22 cellular contexts compared by ENCODE assay signal in genomic region chr22:36303115-36303467, GRCh38. TPM values are rescaled to one million over a fixed set of nuclear protein-coding genes. Genes with fewer than 3 reads are reported as not detected.
DNase-seq lines count a peak whose midpoint lies in the region; ATAC-seq and TF ChIP-seq lines count a peak whose summit lies in the region.
"Had no signal": no experiment of that assay in that cellular context is flagged by ENCODE, and none has a peak within 500 bp of the region (broad histone marks: within the 10 kb centered on the region; RNA-seq: fewer than 3 reads in every experiment).

No MANE protein-coding gene starts in this region.

- H3K27ac ChIP-seq in VCaP (peak overlapping the region; percentile 49), mesenchymal stem cell (ENCODE audit: low read length, poor library complexity, severe bottlenecking) (peak overlapping the region; percentile 31), stomach (peak overlapping the region in 4 of 5 donors; percentile 53 to 77 (median 70)), osteoblast (ENCODE audit: low read depth, low read length) (no peak overlapping the region)
- H3K27ac ChIP-seq: HL-60, WERI-Rb-1 had no signal

- H3K4me1 ChIP-seq in mesenchymal stem cell (ENCODE audit: control insufficient read depth, insufficient read depth, low read depth, low read length) (peaks cover 43% of the 10 kb centered on the region), stomach (peaks cover 7 to 45% (median 24%) of the 10 kb centered on the region in 4 donors), osteoblast (ENCODE audit: insufficient read depth, low read length) (no peaks in the 10 kb centered on the region)

- WGBS in mesenchymal stem cell: 79% methylated on average over 9 of the region's 9 CpGs
- 71 to 85% (median 79%) methylated on average over 5 to 9 of the region's 9 CpGs for WGBS in stomach, 5 donors

- H3K4ac ChIP-seq in mesenchymal stem cell (ENCODE audit: low read depth in 1 of 2, low read length in 2 of 2): peak overlapping the region in 1 of 2 experiments; percentile 62

- H3K14ac ChIP-seq in mesenchymal stem cell (ENCODE audit: low read length in 2 of 2): peak overlapping the region in 1 of 2 experiments; percentile 84

- H2AK5ac ChIP-seq in mesenchymal stem cell (ENCODE audit: low read length, severe bottlenecking): no peak overlapping the region

- no peak for TF ChIP-seq POLR2A in stomach (IDR thresholded peaks at IDR 0.05)

- TF ChIP-seq EP300 in stomach (IDR thresholded peaks at IDR 0.05): no peak

- H3K27me3 ChIP-seq in mesenchymal stem cell (ENCODE audit: control insufficient read depth in 1 of 2, insufficient read depth in 1 of 2, low read length in 2 of 2) (no peaks in the 10 kb centered on the region), stomach (no peaks in the 10 kb centered on the region), osteoblast (ENCODE audit: insufficient read depth, low read length) (no peaks in the 10 kb centered on the region)
- H3K27me3 ChIP-seq: brain microvascular endothelial cell, heart right ventricle had no signal

- DNase-seq in activated naive CD8-positive, alpha-beta T cell treated with anti-CD3 and anti-CD28 coated beads, Interleukin-2, amount 10 ng/mL, durations not matched to agents 7 days and 5 days: no peak
- DNase-seq in activated naive CD8-positive, alpha-beta T cell treated with anti-CD3 and anti-CD28 coated beads for 36 hours: no peak
- DNase-seq in mesenchymal stem cell: no peak
- no peak for DNase-seq in stomach
- no peak for DNase-seq in osteoblast (ENCODE audit: insufficient read length, low spot score, missing footprints)
- DNase-seq: brain microvascular endothelial cell; heart right ventricle; left cardiac atrium; NCI-H1105; NCI-H2029; nephron progenitor cell; stimulated activated naive CD4-positive, alpha-beta T cell; WERI-Rb-1 had no signal

- H2AFZ ChIP-seq in mesenchymal stem cell (ENCODE audit: low read depth, low read length) (no peak overlapping the region), osteoblast (ENCODE audit: low read length) (no peak overlapping the region)

- no peak overlapping the region for H2BK5ac ChIP-seq in mesenchymal stem cell (ENCODE audit: low read depth, low read length, poor library complexity, severe bottlenecking)

- no peak overlapping the region for H3K4me3 ChIP-seq in mesenchymal stem cell (ENCODE audit: insufficient read depth in 1 of 2, low read depth in 1 of 2, low read length in 2 of 2)
- no peak overlapping the region for H3K4me3 ChIP-seq in stomach
- no peak overlapping the region for H3K4me3 ChIP-seq in osteoblast (ENCODE audit: insufficient read depth, low read length)
- H3K4me3 ChIP-seq: coronary artery, heart right ventricle had no signal

- intact Hi-C loops in stomach (cut with DNase I; ENCODE audit: low total_unique reads): loop anchor here (5.0 kb wide), 1 partner anchor 169 kb away; no protein-coding TSS in a partner anchor

- no peak overlapping the region for H2BK120ac ChIP-seq in mesenchymal stem cell (ENCODE audit: low read depth, low read length)

- peak overlapping the region; percentile 11 to 82 for H3K18ac ChIP-seq in mesenchymal stem cell (ENCODE audit: low read depth in 1 of 2, low read length in 2 of 2)

- POLR2A ChIA-PET in activated naive CD8-positive, alpha-beta T cell treated with anti-CD3 and anti-CD28 coated beads, Interleukin-2, amount 10 ng/mL, durations not matched to agents 7 days and 5 days (lab: Charles Lee): interaction anchor here (0.6 to 0.7 kb wide), 2 partner anchors 112 to 226 kb away, joined by 4 to 5 read pairs; partner anchors contain the start of gene EIF3D

- H3K27me3 Mint-ChIP-seq in activated naive CD8-positive, alpha-beta T cell treated with anti-CD3 and anti-CD28 coated beads, Interleukin-2, amount 10 ng/mL, durations not matched to agents 7 days and 5 days: no peaks in the 10 kb centered on the region
- no peaks in the 10 kb centered on the region for H3K27me3 Mint-ChIP-seq in activated naive CD8-positive, alpha-beta T cell treated with anti-CD3 and anti-CD28 coated beads for 36 hours
- H3K27me3 Mint-ChIP-seq: progenitor cell of endocrine pancreas had no signal

- H3K36me3 Mint-ChIP-seq in activated naive CD8-positive, alpha-beta T cell treated with anti-CD3 and anti-CD28 coated beads, Interleukin-2, amount 10 ng/mL, durations not matched to agents 7 days and 5 days: peaks cover 13% of the 10 kb centered on the region
- H3K36me3 Mint-ChIP-seq in activated naive CD8-positive, alpha-beta T cell treated with anti-CD3 and anti-CD28 coated beads for 36 hours: peaks cover 20% of the 10 kb centered on the region

- H4K20me1 ChIP-seq in osteoblast (ENCODE audit: insufficient read depth, low read length): peaks cover 70% of the 10 kb centered on the region

- H3K4me3 Mint-ChIP-seq in activated naive CD8-positive, alpha-beta T cell treated with anti-CD3 and anti-CD28 coated beads, Interleukin-2, amount 10 ng/mL, durations not matched to agents 7 days and 5 days: no peak overlapping the region
- H3K4me3 Mint-ChIP-seq in activated naive CD8-positive, alpha-beta T cell treated with anti-CD3 and anti-CD28 coated beads for 36 hours: no peak overlapping the region
- H3K4me3 Mint-ChIP-seq: CD14-positive monocyte; nephron progenitor cell; T-helper 1 cell treated with Interleukin-12 subunit alpha and Interleukin-12 subunit beta and Interleukin-4 antibody, amounts not matched to agents 30 μg/mL and 1 μg/mL, for 36 hours had no signal

- H3K4me2 ChIP-seq in mesenchymal stem cell (ENCODE audit: low read length, poor library complexity, severe bottlenecking) (no peak overlapping the region), osteoblast (ENCODE audit: insufficient read depth, low read length) (no peak overlapping the region)

- no peak overlapping the region for H3K9ac ChIP-seq in mesenchymal stem cell (ENCODE audit: low read length)

- H3K9me3 Mint-ChIP-seq in activated naive CD8-positive, alpha-beta T cell treated with anti-CD3 and anti-CD28 coated beads, Interleukin-2, amount 10 ng/mL, durations not matched to agents 7 days and 5 days: no peaks in the 10 kb centered on the region
- H3K9me3 Mint-ChIP-seq in activated naive CD8-positive, alpha-beta T cell treated with anti-CD3 and anti-CD28 coated beads for 36 hours: no peaks in the 10 kb centered on the region
- H3K9me3 Mint-ChIP-seq: CD14-positive monocyte; nephron progenitor cell; T-helper 1 cell treated with Interleukin-12 subunit alpha and Interleukin-12 subunit beta and Interleukin-4 antibody, amounts not matched to agents 30 μg/mL and 1 μg/mL, for 36 hours had no signal

- H4K91ac ChIP-seq in mesenchymal stem cell (ENCODE audit: low read length): no peak overlapping the region

- peak overlapping the region; percentile 34 for H3K27ac Mint-ChIP-seq in activated naive CD8-positive, alpha-beta T cell treated with anti-CD3 and anti-CD28 coated beads, Interleukin-2, amount 10 ng/mL, durations not matched to agents 7 days and 5 days
- H3K27ac Mint-ChIP-seq in activated naive CD8-positive, alpha-beta T cell treated with anti-CD3 and anti-CD28 coated beads for 36 hours: no peak overlapping the region
- H3K27ac Mint-ChIP-seq: nephron progenitor cell; progenitor cell of endocrine pancreas; T-helper 1 cell treated with Interleukin-12 subunit alpha and Interleukin-12 subunit beta and Interleukin-4 antibody, amounts not matched to agents 30 μg/mL and 1 μg/mL, for 36 hours had no signal

- peaks cover 8% of the 10 kb centered on the region for H3K4me1 Mint-ChIP-seq in activated naive CD8-positive, alpha-beta T cell treated with anti-CD3 and anti-CD28 coated beads, Interleukin-2, amount 10 ng/mL, durations not matched to agents 7 days and 5 days
- H3K4me1 Mint-ChIP-seq in activated naive CD8-positive, alpha-beta T cell treated with anti-CD3 and anti-CD28 coated beads for 36 hours: peaks cover 5% of the 10 kb centered on the region
- H3K4me1 Mint-ChIP-seq: CD14-positive monocyte, nephron progenitor cell had no signal

- peaks cover 95% of the 10 kb centered on the region for H3K79me2 ChIP-seq in osteoblast (ENCODE audit: insufficient read depth, low read length)

- no peak for ATAC-seq in activated naive CD8-positive, alpha-beta T cell treated with anti-CD3 and anti-CD28 coated beads, Interleukin-2, amount 10 ng/mL, durations not matched to agents 7 days and 5 days (ENCODE audit: low read depth)
- no peak for ATAC-seq in GM18502 (IDR thresholded peaks at IDR 0.05; ENCODE audit: poor library complexity, unreplicated experiment)
- no peak for ATAC-seq in GM18868 (IDR thresholded peaks at IDR 0.05; ENCODE audit: unreplicated experiment)
- ATAC-seq: heart right ventricle, HepG2, left cardiac atrium had no signal

- peaks cover 1% of the 10 kb centered on the region for H3K79me1 ChIP-seq in mesenchymal stem cell (replicated peaks; ENCODE audit: low read length, poor library complexity, severe bottlenecking)

- no peak overlapping the region for H3K23ac ChIP-seq in mesenchymal stem cell (ENCODE audit: low read length in 2 of 2)

- H2BK12ac ChIP-seq in mesenchymal stem cell (ENCODE audit: low read length in 2 of 2): no peak overlapping the region

- H3K9me3 ChIP-seq in mesenchymal stem cell (ENCODE audit: control insufficient read depth, low read length) (no peaks in the 10 kb centered on the region), stomach (no peaks in the 10 kb centered on the region), osteoblast (ENCODE audit: low read depth, low read length) (no peaks in the 10 kb centered on the region)
- H3K9me3 ChIP-seq: heart right ventricle had no signal

- peaks cover 94 to 98% of the 10 kb centered on the region in 2 experiments for H3K36me3 ChIP-seq in mesenchymal stem cell (ENCODE audit: control insufficient read depth in 1 of 2, insufficient read depth in 2 of 2, low read depth in 1 of 2, low read length in 2 of 2)
- H3K36me3 ChIP-seq in stomach: peaks cover 97 to 100% (median 100%) of the 10 kb centered on the region in 4 donors
- peaks cover 98% of the 10 kb centered on the region for H3K36me3 ChIP-seq in osteoblast (ENCODE audit: insufficient read depth, low read length)

- no peak overlapping the region for H4K8ac ChIP-seq in mesenchymal stem cell (ENCODE audit: low read length)

- TF ChIP-seq CTCF in VCaP (conservative IDR thresholded peaks at IDR 0.05) (no peak), stomach (IDR thresholded peaks at IDR 0.05) (no peak), osteoblast (IDR thresholded peaks at IDR 0.05; ENCODE audit: extremely low read depth, low read depth, low read length) (no peak)

- H2BK15ac ChIP-seq in mesenchymal stem cell (ENCODE audit: low read depth, poor library complexity, severe bottlenecking): no peak overlapping the region

RNA-seq across cellular contexts. Expression of gene APOL1, which starts 50.2 kb away (rescaled TPM):
- 10 to 100 TPM; 38.4 to 40.9 TPM for total RNA-seq in activated naive CD8-positive, alpha-beta T cell treated with anti-CD3 and anti-CD28 coated beads, Interleukin-2, amount 10 ng/mL, durations not matched to agents 7 days and 5 days
- total RNA-seq in activated naive CD8-positive, alpha-beta T cell treated with anti-CD3 and anti-CD28 coated beads for 36 hours: 10 to 100 TPM; 17.6 to 19.3 TPM
- 19.4 TPM for polyA plus RNA-seq in mesenchymal stem cell (2013, experiment 1 of 2)
- 18.7 TPM for polyA plus RNA-seq in mesenchymal stem cell (2013, experiment 2 of 2)
- 10 to 100 TPM in 4 of 5 donors, 1 to 10 TPM in 1; 5.2 to 87.5 (median 38.2) TPM for total RNA-seq in stomach
- 10 to 100 TPM in 2 of 3 donors, 1 to 10 TPM in 1; 7.3 to 58.1 (median 38.9) TPM for polyA plus RNA-seq in stomach
- 34.8 and 38.7 TPM in 2 replicates for total RNA-seq in osteoblast
